Comparison of ENCODE assay signal across 8 cellular contexts in genomic region chr19:35266904-35267817, GRCh38. TPM values are rescaled to one million over a fixed set of nuclear protein-coding genes. Genes with fewer than 3 reads are reported as not detected.
A peak's percentile ranks its signal among the peaks of the same experiment; 100 is the strongest.
DNase-seq lines count a peak whose midpoint lies in the region; ATAC-seq and TF ChIP-seq lines count a peak whose summit lies in the region.

No MANE protein-coding gene starts in this region.

- peak overlapping the region; percentile 81 for H2AFZ ChIP-seq in PC-9

- H3K27ac ChIP-seq in PC-9, result peak overlapping the region; percentile 73

- peaks cover 5% of the 10 kb centered on the region for H4K20me1 ChIP-seq in PC-9 (ENCODE audit: insufficient read depth)

- H3K4me3 ChIP-seq in PC-9 (peak overlapping the region; percentile 100), retinal pigment epithelial cell (ENCODE audit: low read length) (peak overlapping the region; percentile 80)

- peaks cover 38% of the 10 kb centered on the region for H3K4me1 Mint-ChIP-seq in activated naive CD8-positive, alpha-beta T cell treated with anti-CD3 and anti-CD28 coated beads, Interleukin-2, amount 50 U/mL, for 24 hours

- peaks cover 40% of the 10 kb centered on the region for H3F3A ChIP-seq in PC-9 (ENCODE audit: insufficient read depth, low read depth)

- H3K4me2 ChIP-seq in PC-9, result peak overlapping the region; percentile 91

- CTCF ChIA-PET in PC-9 (lab: Charles Lee), result no interaction called here

- peak; percentile 63 for DNase-seq in GM13977 (ENCODE audit: low spot score)
- peak in 1 of 2 experiments; percentile 39 for DNase-seq in PC-9
- DNase-seq in activated naive CD8-positive, alpha-beta T cell treated with anti-CD3 and anti-CD28 coated beads, Interleukin-2, amount 50 U/mL, for 24 hours, result peak; percentile 49
- DNase-seq in left ventricle myocardium superior, result peak; percentile 79
- DNase-seq in retinal pigment epithelial cell (ENCODE audit: low read depth), result no peak
- no peak for DNase-seq in central memory CD4-positive, alpha-beta T cell

- peak overlapping the region; percentile 97 for H3K27ac Mint-ChIP-seq in activated naive CD8-positive, alpha-beta T cell treated with anti-CD3 and anti-CD28 coated beads, Interleukin-2, amount 50 U/mL, for 24 hours

- H3K9me3 Mint-ChIP-seq in activated naive CD8-positive, alpha-beta T cell treated with anti-CD3 and anti-CD28 coated beads, Interleukin-2, amount 50 U/mL, for 24 hours, result no peaks in the 10 kb centered on the region

- no peaks in the 10 kb centered on the region for H3K9me3 ChIP-seq in PC-9 (ENCODE audit: insufficient read depth, low read depth)

- in situ Hi-C loops in GM13977 (cut with MboI; ENCODE audit: low pct_unique_long_range_greater_than_20kb, low sequenced_read_pairs, unreplicated experiment), result no loop called here

- ATAC-seq in activated naive CD8-positive, alpha-beta T cell treated with anti-CD3 and anti-CD28 coated beads, Interleukin-2, amount 50 U/mL, for 24 hours, result no peak
- ATAC-seq in left ventricle myocardium superior, result peak; percentile 57
- ATAC-seq in HG03565 (IDR thresholded peaks at IDR 0.05; ENCODE audit: unreplicated experiment), result no peak
- no peak for ATAC-seq in HG03520 (IDR thresholded peaks at IDR 0.05; ENCODE audit: unreplicated experiment)

- H3K4me3 Mint-ChIP-seq in activated naive CD8-positive, alpha-beta T cell treated with anti-CD3 and anti-CD28 coated beads, Interleukin-2, amount 50 U/mL, for 24 hours, result peak overlapping the region; percentile 93

- peaks cover 18% of the 10 kb centered on the region for H3K36me3 ChIP-seq in PC-9 (ENCODE audit: low read depth)

- H3K36me3 Mint-ChIP-seq in activated naive CD8-positive, alpha-beta T cell treated with anti-CD3 and anti-CD28 coated beads, Interleukin-2, amount 50 U/mL, for 24 hours (ENCODE audit: low read depth), result peaks cover 22% of the 10 kb centered on the region

- intact Hi-C loops in PC-9 (cut with micrococcal nuclease; ENCODE audit: unreplicated experiment) (loop anchor here (5.0 kb wide), 2 partner anchors 125 to 200 kb away; partner anchors contain the start of gene FXYD7), left ventricle myocardium superior (cut with micrococcal nuclease) (no loop called here)

- POLR2A ChIA-PET in PC-9 (lab: Charles Lee; ENCODE audit: unreplicated experiment), result interaction anchor here (0.6 kb wide), 1 partner anchor 12 kb away, joined by 4 read pairs; no protein-coding TSS in a partner anchor

- TF ChIP-seq CTCF in GM13977 (IDR thresholded peaks at IDR 0.05; ENCODE audit: extremely low read depth, insufficient read depth, missing control alignments) (no peak), PC-9 (conservative IDR thresholded peaks at IDR 0.05) (no peak), retinal pigment epithelial cell (conservative IDR thresholded peaks at IDR 0.05; ENCODE audit: low read depth, low read length) (no peak)

- H3K79me2 ChIP-seq in PC-9 (ENCODE audit: low read depth), result peaks cover 21% of the 10 kb centered on the region

- no peaks in the 10 kb centered on the region for H3K9me2 ChIP-seq in PC-9 (ENCODE audit: insufficient read depth)

- BruUV-seq in PC-9 (replicated peaks; lab: Mats Ljungman, UMichigan), result TSS peak; percentile 68

- no peaks in the 10 kb centered on the region for H3K27me3 ChIP-seq in PC-9 (ENCODE audit: insufficient read depth, low read depth)

- peaks cover 14% of the 10 kb centered on the region; the same call in 1 of the 2 replicates for H3K4me1 ChIP-seq in PC-9 (replicated peaks; ENCODE audit: insufficient read depth)

- no peaks in the 10 kb centered on the region for H3K27me3 Mint-ChIP-seq in activated naive CD8-positive, alpha-beta T cell treated with anti-CD3 and anti-CD28 coated beads, Interleukin-2, amount 50 U/mL, for 24 hours

RNA-seq across cellular contexts. Expression of gene USF2, which starts 1.6 kb away (rescaled TPM):
- total RNA-seq in PC-9 (2021) (92.1 and 98.2 TPM in 2 replicates), left ventricle myocardium superior (170 TPM)

RNA-seq across cellular contexts. Expression of gene HAMP, which starts 15.2 kb away (rescaled TPM):
- total RNA-seq in PC-9 (2021) (0.52 TPM in 1 of 2 replicates, not detected in the other), left ventricle myocardium superior (not detected)

RNA-seq across cellular contexts. Expression of gene LSR, which starts 18.4 kb away (rescaled TPM):
- total RNA-seq in PC-9 (2021) (131 and 145 TPM in 2 replicates), left ventricle myocardium superior (6.1 TPM)

RNA-seq across cellular contexts. Expression of gene MAG, which starts 24.8 kb away (rescaled TPM):
- 13.4 and 15.3 TPM in 2 replicates for total RNA-seq in PC-9 (2021)
- total RNA-seq in left ventricle myocardium superior, result not detected

RNA-seq across cellular contexts. Expression of gene FAM187B, which starts 38.6 kb away (rescaled TPM):
- total RNA-seq in PC-9 (2021) (not detected in 2 replicates), left ventricle myocardium superior (not detected)

Comparison
In these comparisons a context has a peak if more than half of its experiments do, and no peak if none do; other contexts are left out.
1. DNase-seq: peak in GM13977 (single experiment), activated naive CD8-positive, alpha-beta T cell treated with anti-CD3 and anti-CD28 coated beads, Interleukin-2, amount 50 U/mL, for 24 hours (single experiment) and left ventricle myocardium superior (single experiment); none in retinal pigment epithelial cell (single experiment) and central memory CD4-positive, alpha-beta T cell (single experiment).
2. RNA of gene LSR, which starts 18.4 kb away (total RNA-seq): 131 to 145 TPM in PC-9; 6.1 TPM in left ventricle myocardium superior (single experiment); every median in the first group is over 10 times any median in the second.